Comparison of ENCODE assay signal across 9 cellular contexts in the genomic region with DNA sequence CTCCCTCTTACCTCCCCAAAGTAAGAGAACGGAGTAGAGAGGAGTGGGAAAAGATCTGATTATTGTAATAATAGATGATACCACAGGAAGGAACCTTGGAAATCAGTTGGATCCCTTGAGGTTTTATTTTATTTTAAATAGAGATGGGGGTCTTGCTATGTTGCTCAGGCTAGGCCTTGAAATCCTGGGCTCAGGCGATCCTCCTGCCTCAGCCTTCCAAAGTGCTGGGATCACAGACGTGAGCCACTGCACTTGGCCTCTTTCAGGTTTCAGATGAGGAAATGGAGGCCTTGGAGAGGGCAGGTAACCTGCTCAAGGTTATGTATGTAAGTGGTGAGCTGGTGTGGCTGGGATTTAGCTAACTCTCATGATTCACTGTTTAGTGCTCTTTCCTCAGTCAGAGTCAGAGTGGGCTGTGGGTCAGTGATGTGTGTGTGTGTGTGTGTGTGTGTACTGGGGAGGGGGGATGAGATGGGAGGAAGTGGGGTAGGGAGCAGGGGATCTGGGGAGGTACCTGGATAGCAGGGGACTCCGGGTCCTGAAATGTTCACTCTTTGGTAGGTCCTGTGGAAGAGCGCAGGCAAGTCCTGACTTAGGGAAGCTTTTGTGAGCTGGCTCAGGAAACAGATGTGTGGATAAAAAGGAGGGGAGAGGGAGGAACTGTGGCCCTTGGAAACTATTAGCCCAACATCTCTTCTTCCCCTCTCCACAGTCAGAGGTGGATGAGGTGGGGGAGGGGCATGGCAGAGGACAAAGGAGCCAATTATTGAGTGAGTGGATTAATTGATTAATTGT. TPM values are rescaled to one million over a fixed set of nuclear protein-coding genes. Genes with fewer than 3 reads are reported as not detected.
DNase-seq lines count a peak whose midpoint lies in the region; ATAC-seq and TF ChIP-seq lines count a peak whose summit lies in the region.
"Had no signal": no experiment of that assay in that cellular context is flagged by ENCODE, and none has a peak within 500 bp of the region (broad histone marks: within the 10 kb centered on the region; RNA-seq: fewer than 3 reads in every experiment).

No MANE protein-coding gene starts in this region.

- CTCF ChIA-PET in HEK293 (lab: Yijun Ruan, JAX): interaction anchor here (0.6 to 11.4 kb wide), 37 partner anchors 9 to 462 kb away, joined by 3 to 172 read pairs (median 4); partner anchors contain the start of genes HOXC10, HOXC12 and HOXC9

- no peak for TF ChIP-seq POLR2A in thyroid gland (IDR thresholded peaks at IDR 0.05)

- peaks cover 0 to 24% (median 12%) of the 10 kb centered on the region in 4 donors for H3K4me1 Mint-ChIP-seq in CD4-positive, CD25-positive, alpha-beta regulatory T cell
- peaks cover 24% of the 10 kb centered on the region for H3K4me1 Mint-ChIP-seq in activated naive CD8-positive, alpha-beta T cell treated with anti-CD3 and anti-CD28 coated beads, Interleukin-2, amount 10 ng/mL, durations not matched to agents 7 days and 5 days
- H3K4me1 Mint-ChIP-seq: activated naive CD4-positive, alpha-beta T cell treated with anti-CD3 and anti-CD28 coated beads, Interleukin-2, amount 50 U/mL, for 24 hours had no signal

- H3K27ac Mint-ChIP-seq in CD4-positive, CD25-positive, alpha-beta regulatory T cell: peak overlapping the region in 1 of 3 donors; percentile 75
- H3K27ac Mint-ChIP-seq in activated naive CD8-positive, alpha-beta T cell treated with anti-CD3 and anti-CD28 coated beads, Interleukin-2, amount 10 ng/mL, durations not matched to agents 7 days and 5 days: peak overlapping the region; percentile 88
- H3K27ac Mint-ChIP-seq: activated naive CD4-positive, alpha-beta T cell treated with anti-CD3 and anti-CD28 coated beads, Interleukin-2, amount 50 U/mL, for 24 hours had no signal

- DNase-seq in CD4-positive, CD25-positive, alpha-beta regulatory T cell: no peak
- DNase-seq in activated naive CD8-positive, alpha-beta T cell treated with anti-CD3 and anti-CD28 coated beads, Interleukin-2, amount 10 ng/mL, durations not matched to agents 7 days and 5 days: no peak
- DNase-seq in lung microvascular endothelial cell (ENCODE audit: low read depth in 2 of 2) (peak; percentile 41 to 46), amygdala (lab: John Stamatoyannopoulos, UW) (no peak), thyroid gland (no peak), NCI-H1930 (lab: John Stamatoyannopoulos, UW) (no peak)

- intact Hi-C loops in thyroid gland (cut with DNase I): no loop called here

- peaks cover 0 to 2% (median 0%) of the 10 kb centered on the region in 7 donors for H3K9me3 Mint-ChIP-seq in CD4-positive, CD25-positive, alpha-beta regulatory T cell
- H3K9me3 Mint-ChIP-seq in activated naive CD8-positive, alpha-beta T cell treated with anti-CD3 and anti-CD28 coated beads, Interleukin-2, amount 10 ng/mL, durations not matched to agents 7 days and 5 days: no peaks in the 10 kb centered on the region
- H3K9me3 Mint-ChIP-seq: activated naive CD4-positive, alpha-beta T cell treated with anti-CD3 and anti-CD28 coated beads, Interleukin-2, amount 50 U/mL, for 24 hours had no signal

- H3K4me3 Mint-ChIP-seq in CD4-positive, CD25-positive, alpha-beta regulatory T cell: peak overlapping the region in 3 of 4 donors; percentile 28 to 32 (median 29)
- peak overlapping the region; percentile 80 for H3K4me3 Mint-ChIP-seq in activated naive CD8-positive, alpha-beta T cell treated with anti-CD3 and anti-CD28 coated beads, Interleukin-2, amount 10 ng/mL, durations not matched to agents 7 days and 5 days

- H3K9me3 ChIP-seq in CD4-positive, CD25-positive, alpha-beta regulatory T cell (ENCODE audit: control insufficient read depth in 2 of 2, low read length in 2 of 2): no peaks in the 10 kb centered on the region
- H3K9me3 ChIP-seq in HEK293 (ENCODE audit: control insufficient read depth, insufficient read depth, low read depth, low read length) (no peaks in the 10 kb centered on the region), thyroid gland (no peaks in the 10 kb centered on the region)

- H3K4me1 ChIP-seq in CD4-positive, CD25-positive, alpha-beta regulatory T cell (ENCODE audit: control insufficient read depth, insufficient read depth, low read length, poor library complexity, severe bottlenecking): peaks cover 11% of the 10 kb centered on the region
- peaks cover 18% of the 10 kb centered on the region for H3K4me1 ChIP-seq in HEK293 (ENCODE audit: control insufficient read depth, insufficient read depth, low read length)
- peaks cover 21 to 30% of the 10 kb centered on the region in 2 donors for H3K4me1 ChIP-seq in thyroid gland

- H3K27ac ChIP-seq in CD4-positive, CD25-positive, alpha-beta regulatory T cell (ENCODE audit: insufficient read depth, low read length, poor library complexity, severe bottlenecking): no peak overlapping the region
- H3K27ac ChIP-seq in HEK293 (ENCODE audit: extremely low read depth, low read depth, low read length): peak overlapping the region; percentile 43; the same call in 1 of the 2 replicates
- H3K27ac ChIP-seq in thyroid gland: no peak overlapping the region

- H3K27me3 ChIP-seq in CD4-positive, CD25-positive, alpha-beta regulatory T cell (ENCODE audit: control insufficient read depth, insufficient read depth, low read length): peaks cover 39% of the 10 kb centered on the region
- no peaks in the 10 kb centered on the region for H3K27me3 ChIP-seq in thyroid gland

- no peak overlapping the region for H3K4me3 ChIP-seq in CD4-positive, CD25-positive, alpha-beta regulatory T cell (ENCODE audit: low read depth, low read length)
- H3K4me3 ChIP-seq in HEK293 (ENCODE audit: low read depth, low read length) (no peak overlapping the region), thyroid gland (replicated peaks in 1 of 3) (no peak overlapping the region)

- TF ChIP-seq CTCF in HEK293 (tag by site-specific recombination; IDR thresholded peaks at IDR 0.05) (no peak), thyroid gland (IDR thresholded peaks at IDR 0.05) (no peak)

- no peaks in the 10 kb centered on the region for H3K36me3 Mint-ChIP-seq in CD4-positive, CD25-positive, alpha-beta regulatory T cell
- H3K36me3 Mint-ChIP-seq in activated naive CD8-positive, alpha-beta T cell treated with anti-CD3 and anti-CD28 coated beads, Interleukin-2, amount 10 ng/mL, durations not matched to agents 7 days and 5 days: no peaks in the 10 kb centered on the region
- H3K36me3 Mint-ChIP-seq: activated naive CD4-positive, alpha-beta T cell treated with anti-CD3 and anti-CD28 coated beads, Interleukin-2, amount 50 U/mL, for 24 hours had no signal

- no peak for ATAC-seq in CD4-positive, CD25-positive, alpha-beta regulatory T cell (ENCODE audit: low read depth in 2 of 2)
- ATAC-seq in activated naive CD8-positive, alpha-beta T cell treated with anti-CD3 and anti-CD28 coated beads, Interleukin-2, amount 10 ng/mL, durations not matched to agents 7 days and 5 days (ENCODE audit: low read depth): no peak
- ATAC-seq in HG02973 (IDR thresholded peaks at IDR 0.05; ENCODE audit: unreplicated experiment): no peak

- POLR2A ChIA-PET in HEK293 (lab: Yijun Ruan, JAX): interaction anchor here (0.7 to 0.9 kb wide), 2 partner anchors 235 to 239 kb away, joined by 3 read pairs; no protein-coding TSS in a partner anchor
- POLR2A ChIA-PET in activated naive CD8-positive, alpha-beta T cell treated with anti-CD3 and anti-CD28 coated beads, Interleukin-2, amount 10 ng/mL, durations not matched to agents 7 days and 5 days (lab: Charles Lee): interaction anchor here (1.0 to 1.3 kb wide), 2 partner anchors 29 to 81 kb away, joined by 3 to 9 read pairs; partner anchors contain the start of genes ATP5MC2 and CALCOCO1

- no peaks in the 10 kb centered on the region for H3K36me3 ChIP-seq in CD4-positive, CD25-positive, alpha-beta regulatory T cell (ENCODE audit: control insufficient read depth, insufficient read depth, low read length)
- H3K36me3 ChIP-seq in HEK293 (ENCODE audit: control insufficient read depth in 2 of 2, insufficient read depth in 1 of 2, low read length in 2 of 2) (no peaks in the 10 kb centered on the region), thyroid gland (no peaks in the 10 kb centered on the region)

- WGBS in thyroid gland, 2 donors: 92 to 93% methylated on average over 5 of the region's 5 CpGs

- peaks cover 41% of the 10 kb centered on the region for H3K27me3 Mint-ChIP-seq in CD4-positive, CD25-positive, alpha-beta regulatory T cell
- peaks cover 36% of the 10 kb centered on the region for H3K27me3 Mint-ChIP-seq in activated naive CD8-positive, alpha-beta T cell treated with anti-CD3 and anti-CD28 coated beads, Interleukin-2, amount 10 ng/mL, durations not matched to agents 7 days and 5 days

TF ChIP-seq in HEK293, 187 proteins besides CTCF, POLR2A, EP300 and RAD21 (continues in another document):
- peak; percentile 40 for TF ChIP-seq ZFHX2 (tag by site-specific recombination; conservative IDR thresholded peaks at IDR 0.05)

RNA-seq across cellular contexts. Expression of gene CISTR, which starts 4.7 kb away (rescaled TPM):
- not detected for total RNA-seq in CD4-positive, CD25-positive, alpha-beta regulatory T cell
- not detected for polyA plus RNA-seq in CD4-positive, CD25-positive, alpha-beta regulatory T cell
- total RNA-seq in activated naive CD8-positive, alpha-beta T cell treated with anti-CD3 and anti-CD28 coated beads, Interleukin-2, amount 10 ng/mL, durations not matched to agents 7 days and 5 days: not detected
- not detected in 2 replicates for total RNA-seq in lung microvascular endothelial cell
- total RNA-seq in thyroid gland: not detected

RNA-seq across cellular contexts. Expression of gene CALCOCO1, which starts 29.2 kb away (rescaled TPM):
- total RNA-seq in CD4-positive, CD25-positive, alpha-beta regulatory T cell: 209 TPM
- polyA plus RNA-seq in CD4-positive, CD25-positive, alpha-beta regulatory T cell: 100 to 1,000 TPM in 3 of 4 donors, 10 to 100 TPM in 1; 91.5 to 119 (median 112) TPM
- 10 to 100 TPM; 83.6 to 91.1 TPM for total RNA-seq in activated naive CD8-positive, alpha-beta T cell treated with anti-CD3 and anti-CD28 coated beads, Interleukin-2, amount 10 ng/mL, durations not matched to agents 7 days and 5 days
- total RNA-seq in lung microvascular endothelial cell (47.3 and 77.8 TPM in 2 replicates), thyroid gland (100 to 1,000 TPM; 153 to 212 (median 155) TPM)

Comparison
In these comparisons a context has a peak if more than half of its experiments do, and no peak if none do; other contexts are left out.
1. DNase-seq: peak in lung microvascular endothelial cell (2 of 2); none in CD4-positive, CD25-positive, alpha-beta regulatory T cell (0 of 3), activated naive CD8-positive, alpha-beta T cell treated with anti-CD3 and anti-CD28 coated beads, Interleukin-2, amount 10 ng/mL, durations not matched to agents 7 days and 5 days (single experiment), amygdala (0 of 56), thyroid gland (0 of 2) and NCI-H1930 (0 of 2).